22 cellular contexts compared by ENCODE assay signal in genomic region chr20:16569218-16570153, GRCh38. TPM values are rescaled to one million over a fixed set of nuclear protein-coding genes. Genes with fewer than 3 reads are reported as not detected.
DNase-seq lines count a peak whose midpoint lies in the region; ATAC-seq and TF ChIP-seq lines count a peak whose summit lies in the region.
"Had no signal": no experiment of that assay in that cellular context is flagged by ENCODE, and none has a peak within 500 bp of the region (broad histone marks: within the 10 kb centered on the region; RNA-seq: fewer than 3 reads in every experiment).

No MANE protein-coding gene starts in this region.

- peaks cover 35% of the 10 kb centered on the region for H3K4me1 Mint-ChIP-seq in MCF 10A (ENCODE audit: insufficient read depth, unreplicated experiment)
- H3K4me1 Mint-ChIP-seq in activated CD4-positive, alpha-beta T cell treated with anti-CD3 and anti-CD28 coated beads, Interleukin-2, amount 10 ng/mL, durations not matched to agents 24 days and 14 days: peaks cover 26% of the 10 kb centered on the region
- H3K4me1 Mint-ChIP-seq in activated T-cell treated with anti-CD3 and anti-CD28 coated beads, Interleukin-2, amount 50 U/mL, for 4 hours (ENCODE audit: low read depth): peaks cover 33% of the 10 kb centered on the region

- H3K36me3 Mint-ChIP-seq in MCF 10A (ENCODE audit: insufficient read depth, unreplicated experiment): peaks cover 8% of the 10 kb centered on the region
- H3K36me3 Mint-ChIP-seq in activated CD4-positive, alpha-beta T cell treated with anti-CD3 and anti-CD28 coated beads, Interleukin-2, amount 10 ng/mL, durations not matched to agents 24 days and 14 days (ENCODE audit: low read depth): peaks cover 3% of the 10 kb centered on the region
- peaks cover 4% of the 10 kb centered on the region for H3K36me3 Mint-ChIP-seq in activated T-cell treated with anti-CD3 and anti-CD28 coated beads, Interleukin-2, amount 50 U/mL, for 4 hours (ENCODE audit: insufficient read depth)
- H3K36me3 Mint-ChIP-seq: neural progenitor cell had no signal

- in situ Hi-C loops in Panc1 (cut with HindIII; ENCODE audit: low pct_unique_long_range_greater_than_20kb, low sequenced_read_pairs): no loop called here

- H3K9me3 ChIP-seq in breast epithelium (no peaks in the 10 kb centered on the region), Panc1 (ENCODE audit: control insufficient read depth, insufficient read depth, low read depth, low read length) (no peaks in the 10 kb centered on the region)
- H3K9me3 ChIP-seq: left ventricle myocardium inferior, prostate gland had no signal

- no peaks in the 10 kb centered on the region for H3K9me3 Mint-ChIP-seq in MCF 10A (ENCODE audit: unreplicated experiment)
- H3K9me3 Mint-ChIP-seq in activated CD4-positive, alpha-beta T cell treated with anti-CD3 and anti-CD28 coated beads, Interleukin-2, amount 10 ng/mL, durations not matched to agents 24 days and 14 days: no peaks in the 10 kb centered on the region
- no peaks in the 10 kb centered on the region for H3K9me3 Mint-ChIP-seq in activated T-cell treated with anti-CD3 and anti-CD28 coated beads, Interleukin-2, amount 50 U/mL, for 4 hours
- H3K9me3 Mint-ChIP-seq: activated naive CD8-positive, alpha-beta T cell treated with anti-CD3 and anti-CD28 coated beads, Interleukin-2, amount 50 U/mL, for 24 hours; activated T-helper 17 cell treated with anti-CD3 and anti-CD28 coated beads, Interleukin-2, amount 50 U/mL, for 72 hours; neural progenitor cell had no signal

- H3K4me3 ChIP-seq in breast epithelium: peak overlapping the region in 1 of 3 donors; percentile 24
- no peak overlapping the region for H3K4me3 ChIP-seq in Panc1 (ENCODE audit: low read depth in 2 of 2, low read length in 2 of 2)
- H3K4me3 ChIP-seq: coronary artery, left ventricle myocardium inferior, neural progenitor cell, prostate gland, smooth muscle cell had no signal

- H3K27ac ChIP-seq in breast epithelium: peak overlapping the region; percentile 46 to 56
- H3K27ac ChIP-seq in Panc1 (ENCODE audit: low read length): peak overlapping the region; percentile 34; the same call in 1 of the 2 replicates
- H3K27ac ChIP-seq: C4-2B, coronary artery, left ventricle myocardium inferior, neural progenitor cell, prostate gland had no signal

- no peak overlapping the region for H3K27ac Mint-ChIP-seq in MCF 10A (ENCODE audit: low read depth, unreplicated experiment)
- H3K27ac Mint-ChIP-seq in activated CD4-positive, alpha-beta T cell treated with anti-CD3 and anti-CD28 coated beads, Interleukin-2, amount 10 ng/mL, durations not matched to agents 24 days and 14 days: no peak overlapping the region
- H3K27ac Mint-ChIP-seq: activated naive CD8-positive, alpha-beta T cell treated with anti-CD3 and anti-CD28 coated beads, Interleukin-2, amount 50 U/mL, for 24 hours; activated T-helper 17 cell treated with anti-CD3 and anti-CD28 coated beads, Interleukin-2, amount 50 U/mL, for 72 hours; neural progenitor cell; stimulated activated naive CD8-positive, alpha-beta T cell treated with anti-CD3 and anti-CD28 coated beads, Interleukin-15, amount 100 ng/mL, for 72 hours had no signal

- TF ChIP-seq CTCF in breast epithelium (IDR thresholded peaks at IDR 0.05): no peak
- no peak for TF ChIP-seq CTCF in MCF 10A (IDR thresholded peaks at IDR 0.05; ENCODE audit: unreplicated experiment)
- TF ChIP-seq CTCF in Panc1 (IDR thresholded peaks at IDR 0.05): no peak

- H3K4me3 Mint-ChIP-seq in MCF 10A (ENCODE audit: unreplicated experiment): no peak overlapping the region
- H3K4me3 Mint-ChIP-seq in activated CD4-positive, alpha-beta T cell treated with anti-CD3 and anti-CD28 coated beads, Interleukin-2, amount 10 ng/mL, durations not matched to agents 24 days and 14 days: no peak overlapping the region
- H3K4me3 Mint-ChIP-seq in activated T-cell treated with anti-CD3 and anti-CD28 coated beads, Interleukin-2, amount 50 U/mL, for 4 hours: no peak overlapping the region
- H3K4me3 Mint-ChIP-seq: activated naive CD8-positive, alpha-beta T cell treated with anti-CD3 and anti-CD28 coated beads, Interleukin-2, amount 50 U/mL, for 24 hours; activated T-helper 17 cell treated with anti-CD3 and anti-CD28 coated beads, Interleukin-2, amount 50 U/mL, for 72 hours; neural progenitor cell; stimulated activated naive CD8-positive, alpha-beta T cell treated with anti-CD3 and anti-CD28 coated beads, Interleukin-15, amount 100 ng/mL, for 72 hours had no signal

- intact Hi-C loops in breast epithelium (cut with DNase I; ENCODE audit: low total_unique reads): no loop called here
- intact Hi-C loops in MCF 10A (cut with micrococcal nuclease): loop anchor here (5.0 kb wide), 1 partner anchor 127 kb away; no protein-coding TSS in a partner anchor
- intact Hi-C loops in Panc1 (cut with micrococcal nuclease; ENCODE audit: unreplicated experiment): loop anchor here (5.0 kb wide), 1 partner anchor 52 kb away; no protein-coding TSS in a partner anchor
- intact Hi-C loops in activated CD4-positive, alpha-beta T cell treated with anti-CD3 and anti-CD28 coated beads, Interleukin-2, amount 10 ng/mL, durations not matched to agents 24 days and 14 days (cut with micrococcal nuclease): loop anchor here (10.0 kb wide), 1 partner anchor 1565 kb away; the partner anchor contains the start of genes KAT14 and PET117

- TF ChIP-seq POLR2A in breast epithelium (IDR thresholded peaks at IDR 0.05): no peak

- no peaks in the 10 kb centered on the region for H3K4me1 ChIP-seq in breast epithelium
- H3K4me1 ChIP-seq in Panc1 (ENCODE audit: control insufficient read depth, insufficient read depth, low read length): peaks cover 22% of the 10 kb centered on the region
- H3K4me1 ChIP-seq: neural progenitor cell, prostate gland had no signal

- BruUV-seq in MCF 10A (replicated peaks; lab: Mats Ljungman, UMichigan) (no TSS peak), Panc1 (replicated peaks; lab: Mats Ljungman, UMichigan) (no TSS peak)

- CTCF ChIA-PET in MCF 10A (lab: Yijun Ruan, JAX) (interaction anchor here (0.6 to 1.4 kb wide), 4 partner anchors 34 to 723 kb away, joined by 3 to 7 read pairs (median 4); no protein-coding TSS in a partner anchor), Panc1 (lab: Charles Lee) (interaction anchor here (0.6 kb wide), 1 partner anchor 14 kb away, joined by 3 read pairs; no protein-coding TSS in a partner anchor)

- H3K27me3 Mint-ChIP-seq in MCF 10A (ENCODE audit: insufficient read depth, unreplicated experiment): no peaks in the 10 kb centered on the region
- no peaks in the 10 kb centered on the region for H3K27me3 Mint-ChIP-seq in activated CD4-positive, alpha-beta T cell treated with anti-CD3 and anti-CD28 coated beads, Interleukin-2, amount 10 ng/mL, durations not matched to agents 24 days and 14 days
- H3K27me3 Mint-ChIP-seq in activated T-cell treated with anti-CD3 and anti-CD28 coated beads, Interleukin-2, amount 50 U/mL, for 4 hours (ENCODE audit: low read depth): peaks cover 9% of the 10 kb centered on the region
- H3K27me3 Mint-ChIP-seq: activated T-helper 17 cell treated with anti-CD3 and anti-CD28 coated beads, Interleukin-2, amount 50 U/mL, for 72 hours; stimulated activated naive CD8-positive, alpha-beta T cell treated with anti-CD3 and anti-CD28 coated beads, Interleukin-15, amount 100 ng/mL, for 72 hours had no signal

- DNase-seq in breast epithelium (ENCODE audit: low spot score in 2 of 2) (no peak), MCF 10A (ENCODE audit: unreplicated experiment) (no peak), Panc1 (ENCODE audit: low read depth, low spot score) (no peak), kidney tubule cell (ENCODE audit: low spot score) (peak; percentile 32), middle frontal gyrus (ENCODE audit: extremely low spot score, low spot score) (no peak)
- DNase-seq in activated CD4-positive, alpha-beta T cell treated with anti-CD3 and anti-CD28 coated beads, Interleukin-2, amount 10 ng/mL, durations not matched to agents 24 days and 14 days: no peak
- DNase-seq in activated T-cell treated with anti-CD3 and anti-CD28 coated beads, Interleukin-2, amount 50 U/mL, for 4 hours: no peak
- DNase-seq: activated CD4-positive, alpha-beta T cell treated with anti-CD3 and anti-CD28 coated beads for 1 hour; activated naive CD8-positive, alpha-beta T cell treated with anti-CD3 and anti-CD28 coated beads, Interleukin-2, amount 50 U/mL, for 24 hours; GDM1; left ventricle myocardium inferior; NCI-H2081; NCI-H446 treated with DMSO at 0.1 percent for 48 hours; stimulated activated CD4-positive, alpha-beta T cell treated with anti-CD3 and anti-CD28 coated beads, Interleukin-4, amount 100 ng/mL, for 24 hours; stimulated activated naive CD8-positive, alpha-beta T cell treated with anti-CD3 and anti-CD28 coated beads, Interleukin-15, amount 100 ng/mL, for 72 hours had no signal

- POLR2A ChIA-PET in MCF 10A (lab: Yijun Ruan, JAX): interaction anchor here (2.0 to 2.7 kb wide), 2 partner anchors 12 to 41 kb away, joined by 4 to 10 read pairs; no protein-coding TSS in a partner anchor
- POLR2A ChIA-PET in Panc1 (lab: Charles Lee): no interaction called here

- no peaks in the 10 kb centered on the region for H3K27me3 ChIP-seq in breast epithelium
- H3K27me3 ChIP-seq in Panc1 (ENCODE audit: control insufficient read depth, insufficient read depth, low read length): no peaks in the 10 kb centered on the region
- H3K27me3 ChIP-seq: neural progenitor cell had no signal

- H3K36me3 ChIP-seq in breast epithelium: no peaks in the 10 kb centered on the region
- H3K36me3 ChIP-seq in Panc1 (ENCODE audit: control insufficient read depth, insufficient read depth, low read length): peaks cover 6% of the 10 kb centered on the region; the same call in 1 of the 2 replicates
- H3K36me3 ChIP-seq: left ventricle myocardium inferior, neural progenitor cell, prostate gland had no signal

- ATAC-seq in Panc1 (no peak), HG03025 (IDR thresholded peaks at IDR 0.05; ENCODE audit: low FRiP score, unreplicated experiment) (no peak)
- no peak for ATAC-seq in activated T-cell treated with anti-CD3 and anti-CD28 coated beads, Interleukin-2, amount 50 U/mL, for 4 hours
- ATAC-seq: activated naive CD8-positive, alpha-beta T cell treated with anti-CD3 and anti-CD28 coated beads, Interleukin-2, amount 50 U/mL, for 24 hours; activated T-helper 17 cell treated with anti-CD3 and anti-CD28 coated beads, Interleukin-2, amount 50 U/mL, for 72 hours; stimulated activated naive CD8-positive, alpha-beta T cell treated with anti-CD3 and anti-CD28 coated beads, Interleukin-15, amount 100 ng/mL, for 72 hours had no signal

RNA-seq across cellular contexts. Expression of gene KIF16B, which starts 3.8 kb away (rescaled TPM):
- total RNA-seq in breast epithelium (10 to 100 TPM; 23.8 to 47.9 (median 36.9) TPM), MCF 10A (2022) (14.8 and 15.8 TPM in 2 replicates), Panc1 (2021; ENCODE audit: unreplicated experiment) (16.6 TPM)
- polyA plus RNA-seq in Panc1 (2012; ENCODE audit: insufficient read length): 10.2 TPM
- 7.5 and 8.1 TPM in 2 replicates for total RNA-seq in activated CD4-positive, alpha-beta T cell treated with anti-CD3 and anti-CD28 coated beads, Interleukin-2, amount 10 ng/mL, durations not matched to agents 24 days and 14 days
- total RNA-seq in activated T-cell treated with anti-CD3 and anti-CD28 coated beads, Interleukin-2, amount 50 U/mL, for 4 hours: 1 to 10 TPM; 3.7 to 6.4 (median 4.8) TPM
